17 cellular contexts compared by ENCODE assay signal in genomic region chrX:39725114-39725513, GRCh38.
"Had no signal": no experiment of that assay in that cellular context is flagged by ENCODE, and none has a peak within 500 bp of the region (broad histone marks: within the 10 kb centered on the region; RNA-seq: fewer than 3 reads in every experiment).

No MANE protein-coding gene starts in this region.

- H3K36me3 ChIP-seq: right atrium auricular region, sigmoid colon, stomach, thoracic aorta, transverse colon had no signal

- H3K36me3 Mint-ChIP-seq: naive thymus-derived CD8-positive, alpha-beta T cell had no signal

- H3K4me3 ChIP-seq: right atrium auricular region, sigmoid colon, skin epidermis, stomach, thoracic aorta, transverse colon had no signal

- ATAC-seq: foreskin keratinocyte had no signal

- H3K9me3 Mint-ChIP-seq: neural crest cell had no signal

- H3K4me1 ChIP-seq: foreskin keratinocyte had no signal

- DNase-seq: dermis blood vessel endothelial cell; effector CD4-positive, alpha-beta T cell; endodermal cell; erythroblast; foreskin keratinocyte; mammary epithelial cell; sigmoid colon; stimulated activated CD4-positive, alpha-beta T cell treated with anti-CD3 and anti-CD28 coated beads, Interleukin-12 subunit alpha, Interleukin-12 subunit beta, amount 100 ng/mL, for 4 hours; stimulated activated naive CD4-positive, alpha-beta T cell; stomach; substantia nigra; transverse colon had no signal

- H3K9me3 ChIP-seq: sigmoid colon, thoracic aorta, transverse colon had no signal

- H3K27ac Mint-ChIP-seq: endodermal cell had no signal

- H3K27me3 Mint-ChIP-seq: naive thymus-derived CD8-positive, alpha-beta T cell had no signal

- H3K4me3 Mint-ChIP-seq: endodermal cell; naive thymus-derived CD8-positive, alpha-beta T cell; neural crest cell had no signal

- H3K27me3 ChIP-seq: foreskin keratinocyte, right atrium auricular region, sigmoid colon, transverse colon had no signal

- H3K27ac ChIP-seq: foreskin keratinocyte, right atrium auricular region, sigmoid colon, skin epidermis, stomach, thoracic aorta, transverse colon had no signal
